Comparison of ENCODE assay signal across 11 cellular contexts in genomic region chr2:12293868-12294267, GRCh38.
DNase-seq lines count a peak whose midpoint lies in the region; ATAC-seq, FAIRE-seq and TF ChIP-seq lines count a peak whose summit lies in the region.
"Had no signal": no experiment of that assay in that cellular context is flagged by ENCODE, and none has a peak within 500 bp of the region (broad histone marks: within the 10 kb centered on the region; RNA-seq: fewer than 3 reads in every experiment).

No MANE protein-coding gene starts in this region.

- DNase-seq in activated CD4-positive, CD25-positive, alpha-beta regulatory T cell treated with anti-CD3 and anti-CD28 coated beads, Interleukin-2, amount 50 U/mL, for 72 hours, result no peak
- DNase-seq in fibroblast of villous mesenchyme (ENCODE audit: low read depth), result peak; percentile 17
- no peak for DNase-seq in foreskin keratinocyte
- no peak for DNase-seq in COLO829 (ENCODE audit: low spot score)
- DNase-seq in HTR-8/SVneo (ENCODE audit: insufficient read length, low spot score), result no peak
- DNase-seq: 8988T, Karpas-422, SHP77 treated with DMSO at 0.1 percent for 48 hours had no signal

- H3K27ac ChIP-seq in foreskin keratinocyte, result no peak overlapping the region

- ATAC-seq in activated CD4-positive, CD25-positive, alpha-beta regulatory T cell treated with anti-CD3 and anti-CD28 coated beads, Interleukin-2, amount 50 U/mL, for 24 hours, result peak; percentile 98
- ATAC-seq in GM21619 (IDR thresholded peaks at IDR 0.05; ENCODE audit: unreplicated experiment), result peak; percentile 97
- peak; percentile 99 for ATAC-seq in HG03378 (IDR thresholded peaks at IDR 0.05; ENCODE audit: unreplicated experiment)
- ATAC-seq in foreskin keratinocyte, result no peak

- FAIRE-seq in HTR-8/SVneo (lab: Jason Lieb, UNC), result no peak

- no peak overlapping the region for H3K4me3 ChIP-seq in fibroblast of villous mesenchyme (ENCODE audit: low read depth, low read length)

- TF ChIP-seq CTCF in fibroblast of villous mesenchyme (IDR thresholded peaks at IDR 0.05; ENCODE audit: insufficient read depth, low read depth, low read length) (no peak), foreskin keratinocyte (conservative IDR thresholded peaks at IDR 0.05) (no peak)

- H3K4me1 ChIP-seq in foreskin keratinocyte, result no peaks in the 10 kb centered on the region

- peaks cover 13% of the 10 kb centered on the region for H3K27me3 ChIP-seq in foreskin keratinocyte
